ENCODE assay signal across 34 cellular contexts in the genomic region with DNA sequence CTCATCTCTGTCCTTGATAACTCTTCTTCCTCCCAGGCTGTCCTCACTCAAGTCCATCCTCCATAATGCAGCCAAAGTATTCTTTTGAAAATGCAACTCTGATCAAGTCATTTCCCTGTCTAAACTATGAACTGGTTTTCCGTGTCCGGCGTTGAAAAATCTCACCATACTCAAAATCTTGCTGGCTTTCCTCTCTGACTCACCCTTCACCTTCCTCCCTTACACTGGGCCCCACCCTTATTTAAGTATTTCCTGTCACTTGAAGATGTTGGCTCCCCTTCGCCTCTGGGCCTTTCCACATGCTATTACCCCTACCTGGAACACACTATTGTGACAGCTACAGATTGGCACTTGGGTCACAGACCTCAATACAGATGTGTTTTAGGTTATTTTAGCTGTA.
A peak's percentile ranks its signal among the peaks of the same experiment; 100 is the strongest.
DNase-seq lines count a peak whose midpoint lies in the region; ATAC-seq, FAIRE-seq and TF ChIP-seq lines count a peak whose summit lies in the region.
"Had no signal": no experiment of that assay in that cellular context is flagged by ENCODE, and none has a peak within 500 bp of the region (broad histone marks: within the 10 kb centered on the region; RNA-seq: fewer than 3 reads in every experiment).

No MANE protein-coding gene starts in this region.

- no peak overlapping the region for H3K4me3 ChIP-seq in GM12878
- H3K4me3 ChIP-seq: colonic mucosa, esophagus squamous epithelium, hepatocyte, psoas muscle, sigmoid colon, testis had no signal

- no peaks in the 10 kb centered on the region for H3K27me3 ChIP-seq in GM12878 (replicated peaks in 1 of 2; ENCODE audit: control insufficient read depth in 2 of 2, insufficient read depth in 2 of 2, low read length in 1 of 2)
- H3K27me3 ChIP-seq: colonic mucosa, esophagus squamous epithelium, hepatocyte, sigmoid colon, testis had no signal

- no peaks in the 10 kb centered on the region for H3K79me2 ChIP-seq in GM12878 (ENCODE audit: control insufficient read depth, insufficient read depth, low read length)
- H3K79me2 ChIP-seq: hepatocyte had no signal

- RAD21 ChIA-PET in GM12878 (lab: Charles Lee; ENCODE audit: unreplicated experiment) = no interaction called here

- no peaks in the 10 kb centered on the region for H3K36me3 ChIP-seq in GM12878 (ENCODE audit: control insufficient read depth in 2 of 2, insufficient read depth in 2 of 2, low read length in 1 of 2)
- H3K36me3 ChIP-seq: colonic mucosa, esophagus squamous epithelium, sigmoid colon had no signal

- DNase-seq in A172 (ENCODE audit: low spot score) (peak; percentile 79), M059J (ENCODE audit: low read depth) (peak; percentile 28), GM12878 (ENCODE audit: low read depth, low spot score) (no peak), kidney tubule cell (ENCODE audit: low spot score) (peak; percentile 2), NCI-H2171 treated with DMSO at 0.1 percent for 48 hours (lab: John Stamatoyannopoulos, UW) (no peak), medulla oblongata (ENCODE audit: extremely low spot score) (no peak), SK-N-DZ (ENCODE audit: low spot score) (no peak)
- DNase-seq: 8988T; activated CD4-positive, alpha-beta memory T cell treated with anti-CD3 and anti-CD28 coated beads for 36 hours; activated CD8-positive, alpha-beta memory T cell treated with anti-CD3 and anti-CD28 coated beads, Interleukin-2, amount 50 U/mL, for 48 hours; activated naive CD4-positive, alpha-beta T cell treated with anti-CD3 and anti-CD28 coated beads, Interleukin-2, amount 50 U/mL, for 16 hours; amygdala; CD4-positive, alpha-beta memory T cell; colonic mucosa; effector memory CD8-positive, alpha-beta T cell; esophagus squamous epithelium; H7; KBM-7; midbrain; naive thymus-derived CD4-positive, alpha-beta T cell; NCI-H1436; NCI-H2107; NCI-H510A; OCI-M1; psoas muscle; SHP77 treated with DMSO at 0.1 percent for 48 hours; sigmoid colon; stimulated activated naive CD8-positive, alpha-beta T cell treated with anti-CD3 and anti-CD28 coated beads, Interleukin-15, Interleukin-2, amounts not matched to agents 100 U/mL and 50 U/mL, for 24 hours; testis had no signal

- FAIRE-seq in GM12878 (lab: Jason Lieb, UNC) = no peak
- FAIRE-seq: frontal cortex had no signal

- no peak for TF ChIP-seq POLR2A in GM12878 (IDR thresholded peaks at IDR 0.05; ENCODE audit: low read depth, low read length)

- no peaks in the 10 kb centered on the region for H4K20me1 ChIP-seq in GM12878 (ENCODE audit: control insufficient read depth, insufficient read depth)

- no peak for TF ChIP-seq CTCF in GM12878 (IDR thresholded peaks at IDR 0.05 in 2 of 3, conservative IDR thresholded peaks at IDR 0.05 in 1 of 3; ENCODE audit: control insufficient read depth in 2 of 3, extremely low read depth in 1 of 3, insufficient read depth in 1 of 3, low read depth in 3 of 3, low read length in 3 of 3)

- WGBS in GM12878 (ENCODE audit: insufficient coverage, insufficient replicate concordance, low lambda C conversion rate, missing lambda C conversion rate) = 65% methylated on average over 4 of the region's 4 CpGs

- H3K4me1 ChIP-seq in GM12878 (ENCODE audit: control insufficient read depth, insufficient read depth, low read length) = no peaks in the 10 kb centered on the region
- H3K4me1 ChIP-seq: colonic mucosa, esophagus squamous epithelium, psoas muscle, sigmoid colon, testis had no signal

- intact Hi-C loops in GM12878 (cut with micrococcal nuclease; ENCODE audit: unreplicated experiment) = no loop called here

- CTCF ChIA-PET in GM12878 (lab: Yijun Ruan, JAX) = interaction anchor here (0.7 kb wide), 1 partner anchor 10 kb away, joined by 3 read pairs; no protein-coding TSS in a partner anchor

- H2AFZ ChIP-seq in GM12878 (ENCODE audit: control insufficient read depth, low read depth, low read length) = no peak overlapping the region
- H2AFZ ChIP-seq: hepatocyte had no signal

- no peak for TF ChIP-seq RAD21 in GM12878 (IDR thresholded peaks at IDR 0.05; ENCODE audit: insufficient read depth, low read depth, low read length)

- no peaks in the 10 kb centered on the region for H3K9me3 ChIP-seq in GM12878 (replicated peaks; ENCODE audit: control insufficient read depth, insufficient read depth, low read length)
- H3K9me3 ChIP-seq: colonic mucosa, esophagus squamous epithelium, psoas muscle, sigmoid colon, testis had no signal

- in situ Hi-C loops in GM12878 (cut with MboI) = no loop called here

- POLR2A ChIA-PET in GM12878 (lab: Charles Lee) = no interaction called here

- H3K27ac ChIP-seq in GM12878 (ENCODE audit: control insufficient read depth, insufficient read depth) = no peak overlapping the region
- H3K27ac ChIP-seq: colonic mucosa, psoas muscle, sigmoid colon, testis had no signal

- SMC1A ChIA-PET in GM12878 (lab: Charles Lee; ENCODE audit: uncharacterized antibody, unreplicated experiment) = interaction anchor here (1.2 kb wide), 1 partner anchor 45 kb away, joined by 4 read pairs; no protein-coding TSS in a partner anchor

- no peak overlapping the region for H3K4me2 ChIP-seq in GM12878 (ENCODE audit: control insufficient read depth, insufficient read depth)

- H3K9ac ChIP-seq in GM12878 (ENCODE audit: control insufficient read depth, insufficient read depth, low read length) = no peak overlapping the region

- ATAC-seq in GM12878 (peak; percentile 42; the same call in 2 of the 3 replicates), HG03175 (IDR thresholded peaks at IDR 0.05; ENCODE audit: unreplicated experiment) (no peak)
- ATAC-seq: activated T-helper 17 cell treated with anti-CD3 and anti-CD28 coated beads, Interleukin-2, amount 50 U/mL, for 72 hours; effector memory CD8-positive, alpha-beta T cell; left lobe of liver; naive thymus-derived CD4-positive, alpha-beta T cell; psoas muscle; stimulated activated naive CD8-positive, alpha-beta T cell treated with anti-CD3 and anti-CD28 coated beads, Interleukin-15, Interleukin-2, amounts not matched to agents 100 U/mL and 50 U/mL, for 24 hours had no signal

- no TSS peak for BruUV-seq in GM12878 (replicated peaks; lab: Mats Ljungman, UMichigan)

- no peak for TF ChIP-seq EP300 in GM12878 (IDR thresholded peaks at IDR 0.05; ENCODE audit: borderline replicate concordance in 1 of 2, control insufficient read depth in 1 of 2, low read depth in 2 of 2, low read length in 2 of 2)

TF ChIP-seq in GM12878, 131 proteins besides CTCF, POLR2A, EP300 and RAD21:
- TF ChIP-seq EED (IDR thresholded peaks at IDR 0.05; ENCODE audit: low read depth) = no peak
- TF ChIP-seq, protein P1, sequence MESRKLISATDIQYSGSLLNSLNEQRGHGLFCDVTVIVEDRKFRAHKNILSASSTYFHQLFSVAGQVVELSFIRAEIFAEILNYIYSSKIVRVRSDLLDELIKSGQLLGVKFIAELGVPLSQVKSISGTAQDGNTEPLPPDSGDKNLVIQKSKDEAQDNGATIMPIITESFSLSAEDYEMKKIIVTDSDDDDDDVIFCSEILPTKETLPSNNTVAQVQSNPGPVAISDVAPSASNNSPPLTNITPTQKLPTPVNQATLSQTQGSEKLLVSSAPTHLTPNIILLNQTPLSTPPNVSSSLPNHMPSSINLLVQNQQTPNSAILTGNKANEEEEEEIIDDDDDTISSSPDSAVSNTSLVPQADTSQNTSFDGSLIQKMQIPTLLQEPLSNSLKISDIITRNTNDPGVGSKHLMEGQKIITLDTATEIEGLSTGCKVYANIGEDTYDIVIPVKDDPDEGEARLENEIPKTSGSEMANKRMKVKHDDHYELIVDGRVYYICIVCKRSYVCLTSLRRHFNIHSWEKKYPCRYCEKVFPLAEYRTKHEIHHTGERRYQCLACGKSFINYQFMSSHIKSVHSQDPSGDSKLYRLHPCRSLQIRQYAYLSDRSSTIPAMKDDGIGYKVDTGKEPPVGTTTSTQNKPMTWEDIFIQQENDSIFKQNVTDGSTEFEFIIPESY (IDR thresholded peaks at IDR 0.05) = no peak
- no peak for TF ChIP-seq STAT1 (conservative IDR thresholded peaks at IDR 0.05)
- no peak for TF ChIP-seq CREM (IDR thresholded peaks at IDR 0.05; ENCODE audit: low read depth)
- no peak for TF ChIP-seq ZNF622 (IDR thresholded peaks at IDR 0.05)
- no peak for TF ChIP-seq ETV6 (conservative IDR thresholded peaks at IDR 0.05 in 1 of 2, IDR thresholded peaks at IDR 0.05 in 1 of 2; ENCODE audit: borderline replicate concordance in 1 of 2, low read depth in 1 of 2)
- no peak for TF ChIP-seq POLR2AphosphoS2 (IDR thresholded peaks at IDR 0.05; ENCODE audit: low read depth, low read length)
- TF ChIP-seq ZNF207 (IDR thresholded peaks at IDR 0.05; ENCODE audit: borderline replicate concordance) = no peak
- no peak for TF ChIP-seq TCF7 (IDR thresholded peaks at IDR 0.05; ENCODE audit: borderline replicate concordance)
- TF ChIP-seq, protein P2, sequence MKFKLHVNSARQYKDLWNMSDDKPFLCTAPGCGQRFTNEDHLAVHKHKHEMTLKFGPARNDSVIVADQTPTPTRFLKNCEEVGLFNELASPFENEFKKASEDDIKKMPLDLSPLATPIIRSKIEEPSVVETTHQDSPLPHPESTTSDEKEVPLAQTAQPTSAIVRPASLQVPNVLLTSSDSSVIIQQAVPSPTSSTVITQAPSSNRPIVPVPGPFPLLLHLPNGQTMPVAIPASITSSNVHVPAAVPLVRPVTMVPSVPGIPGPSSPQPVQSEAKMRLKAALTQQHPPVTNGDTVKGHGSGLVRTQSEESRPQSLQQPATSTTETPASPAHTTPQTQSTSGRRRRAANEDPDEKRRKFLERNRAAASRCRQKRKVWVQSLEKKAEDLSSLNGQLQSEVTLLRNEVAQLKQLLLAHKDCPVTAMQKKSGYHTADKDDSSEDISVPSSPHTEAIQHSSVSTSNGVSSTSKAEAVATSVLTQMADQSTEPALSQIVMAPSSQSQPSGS (IDR thresholded peaks at IDR 0.05; ENCODE audit: low read length) = no peak

Comparison
In these comparisons a context has a peak if more than half of its experiments do, and no peak if none do; other contexts are left out.
1. DNase-seq: peak in A172 (single experiment), M059J (single experiment) and kidney tubule cell (single experiment); none in GM12878 (single experiment), NCI-H2171 treated with DMSO at 0.1 percent for 48 hours (single experiment), medulla oblongata (single experiment) and SK-N-DZ (single experiment).